18 cellular contexts compared by ENCODE assay signal in genomic region chrX:39528161-39528560, GRCh38.
"Had no signal": no experiment of that assay in that cellular context is flagged by ENCODE, and none has a peak within 500 bp of the region (broad histone marks: within the 10 kb centered on the region; RNA-seq: fewer than 3 reads in every experiment).

No MANE protein-coding gene starts in this region.

- H3K9me3 ChIP-seq: colonic mucosa, psoas muscle, right lobe of liver, testis, transverse colon had no signal

- H3K27me3 ChIP-seq: colonic mucosa, foreskin keratinocyte, right lobe of liver, testis, transverse colon had no signal

- H3K36me3 ChIP-seq: colonic mucosa, heart left ventricle, right lobe of liver, transverse colon had no signal

- H3K4me3 ChIP-seq: colonic mucosa, heart left ventricle, psoas muscle, right lobe of liver, testis, transverse colon had no signal

- ATAC-seq: foreskin keratinocyte; heart left ventricle; left colon; psoas muscle; right lobe of liver; stimulated activated naive B cell treated with anti-CD40 and anti-IgM and Interleukin-4, amounts not matched to agents 10 μg/mL and 1 μg/mL and 100 μg/mL, for 72 hours; stimulated activated naive CD8-positive, alpha-beta T cell treated with anti-CD3 and anti-CD28 coated beads, Interleukin-15, amount 100 ng/mL, for 72 hours had no signal

- H3K27ac ChIP-seq: colonic mucosa, foreskin keratinocyte, heart left ventricle, parathyroid adenoma, psoas muscle, right lobe of liver, testis, transverse colon had no signal

- H3K4me1 ChIP-seq: colonic mucosa, foreskin keratinocyte, heart left ventricle, parathyroid adenoma, psoas muscle, right lobe of liver, testis, transverse colon had no signal

- DNase-seq: colonic mucosa; dermis blood vessel endothelial cell; foreskin keratinocyte; heart left ventricle; hippocampal formation; left colon; mesendoderm; naive B cell; nephron progenitor cell; psoas muscle; retina; right lobe of liver; stimulated activated CD4-positive, alpha-beta T cell treated with anti-CD3 and anti-CD28 coated beads, Interleukin-4, amount 100 ng/mL, for 24 hours; stimulated activated naive B cell treated with anti-CD40 and anti-IgM and Interleukin-4, amounts not matched to agents 10 μg/mL and 1 μg/mL and 100 μg/mL, for 72 hours; stimulated activated naive CD8-positive, alpha-beta T cell treated with anti-CD3 and anti-CD28 coated beads, Interleukin-15, amount 100 ng/mL, for 72 hours; testis; transverse colon had no signal
